ENCODE assay signal across 15 cellular contexts in the genomic region with DNA sequence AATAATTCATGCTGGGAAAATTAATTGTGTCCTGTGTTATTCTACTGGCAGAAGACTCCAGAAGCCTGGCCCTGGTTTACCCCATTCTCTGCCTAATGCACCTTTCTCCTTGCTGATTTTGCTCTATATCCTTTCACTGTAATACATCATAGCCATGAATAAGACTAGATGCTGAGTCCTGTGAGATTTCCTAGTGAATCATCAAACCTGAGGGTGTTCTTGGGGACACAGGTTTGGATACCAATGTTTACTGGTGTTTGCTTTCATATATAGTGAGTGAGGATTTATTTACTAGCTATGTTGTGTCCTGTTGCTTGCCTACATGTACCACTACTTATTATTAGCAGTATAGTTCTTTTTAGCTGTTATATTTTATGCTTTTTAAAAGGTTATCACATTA. TPM values are rescaled to one million over a fixed set of nuclear protein-coding genes. Genes with fewer than 3 reads are reported as not detected.
DNase-seq lines count a peak whose midpoint lies in the region; ATAC-seq and TF ChIP-seq lines count a peak whose summit lies in the region.
"Had no signal": no experiment of that assay in that cellular context is flagged by ENCODE, and none has a peak within 500 bp of the region (broad histone marks: within the 10 kb centered on the region; RNA-seq: fewer than 3 reads in every experiment).

No MANE protein-coding gene starts in this region.

- POLR2A ChIA-PET in Caco-2 (lab: Charles Lee), result no interaction called here

- peaks cover 3% of the 10 kb centered on the region; the same call in 1 of the 2 replicates for H3K36me3 ChIP-seq in Caco-2 (ENCODE audit: control insufficient read depth, insufficient read depth, low read length)

- no peak for TF ChIP-seq CTCF in Caco-2 (IDR thresholded peaks at IDR 0.05; ENCODE audit: insufficient read depth in 1 of 2, low read depth in 1 of 2, low read length in 1 of 2, severe bottlenecking in 1 of 2, unreplicated experiment in 1 of 2)

- CTCF ChIA-PET in activated naive CD4-positive, alpha-beta T cell treated with anti-CD3 and anti-CD28 coated beads for 36 hours (lab: Charles Lee), result interaction anchor here (0.6 to 1.0 kb wide), 3 partner anchors 9 to 92 kb away, joined by 3 read pairs; no protein-coding TSS in a partner anchor
- CTCF ChIA-PET in Caco-2 (lab: Charles Lee), result no interaction called here

- H3K4me3 ChIP-seq in Caco-2 (ENCODE audit: low read depth, low read length), result no peak overlapping the region
- H3K4me3 ChIP-seq: A549, GM23338, K562, MG63 had no signal

- H3K4me1 ChIP-seq in Caco-2, result no peaks in the 10 kb centered on the region; the same call in 1 of the 2 replicates

- intact Hi-C loops in activated naive CD4-positive, alpha-beta T cell treated with anti-CD3 and anti-CD28 coated beads for 36 hours (cut with micrococcal nuclease), result no loop called here
- intact Hi-C loops in Caco-2 (cut with micrococcal nuclease; ENCODE audit: unreplicated experiment), result no loop called here

- no peaks in the 10 kb centered on the region for H3K27me3 ChIP-seq in Caco-2 (replicated peaks; ENCODE audit: control insufficient read depth, insufficient read depth, low read length)
- H3K27me3 ChIP-seq: MG63 had no signal

- H3K36me3 Mint-ChIP-seq in activated naive CD4-positive, alpha-beta T cell treated with anti-CD3 and anti-CD28 coated beads for 36 hours (ENCODE audit: low read depth), result peaks cover 55% of the 10 kb centered on the region
- H3K36me3 Mint-ChIP-seq in Caco-2 (ENCODE audit: insufficient read depth, unreplicated experiment), result peaks cover 59% of the 10 kb centered on the region

- peak overlapping the region; percentile 86 for H3K27ac ChIP-seq in epithelial cell of prostate
- H3K27ac ChIP-seq: A549 had no signal

- peaks cover 10% of the 10 kb centered on the region for H3K9me3 Mint-ChIP-seq in activated naive CD4-positive, alpha-beta T cell treated with anti-CD3 and anti-CD28 coated beads for 36 hours
- H3K9me3 Mint-ChIP-seq in Caco-2 (ENCODE audit: unreplicated experiment), result no peaks in the 10 kb centered on the region

- H3K4me1 Mint-ChIP-seq in activated naive CD4-positive, alpha-beta T cell treated with anti-CD3 and anti-CD28 coated beads for 36 hours (ENCODE audit: low read depth), result peaks cover 43% of the 10 kb centered on the region
- no peaks in the 10 kb centered on the region for H3K4me1 Mint-ChIP-seq in Caco-2 (ENCODE audit: low read depth, unreplicated experiment)

- H3K9me3 ChIP-seq in Caco-2, result no peaks in the 10 kb centered on the region
- H3K9me3 ChIP-seq: A549 had no signal

- no peak overlapping the region for H3K4me3 Mint-ChIP-seq in activated naive CD4-positive, alpha-beta T cell treated with anti-CD3 and anti-CD28 coated beads for 36 hours
- H3K4me3 Mint-ChIP-seq in Caco-2 (ENCODE audit: unreplicated experiment), result no peak overlapping the region
- H3K4me3 Mint-ChIP-seq: CD4-positive, CD25-positive, alpha-beta regulatory T cell; GM23338 had no signal

- H3K27me3 Mint-ChIP-seq in activated naive CD4-positive, alpha-beta T cell treated with anti-CD3 and anti-CD28 coated beads for 36 hours (ENCODE audit: low read depth), result no peaks in the 10 kb centered on the region
- no peaks in the 10 kb centered on the region for H3K27me3 Mint-ChIP-seq in Caco-2 (ENCODE audit: insufficient read depth, unreplicated experiment)
- H3K27me3 Mint-ChIP-seq: CD4-positive, CD25-positive, alpha-beta regulatory T cell had no signal

- no peak for ATAC-seq in HG03354 (IDR thresholded peaks at IDR 0.05; ENCODE audit: poor library complexity, severe bottlenecking, unreplicated experiment)
- ATAC-seq: A549, GM23338, K562 had no signal

- no peak for DNase-seq in activated naive CD4-positive, alpha-beta T cell treated with anti-CD3 and anti-CD28 coated beads for 36 hours
- no peak for DNase-seq in activated naive CD4-positive, alpha-beta T cell treated with Interleukin-2 at 50 U/mL for 16 hours
- DNase-seq in RKO (ENCODE audit: low spot score), result peak; percentile 32
- DNase-seq in epithelial cell of prostate (ENCODE audit: low read depth, low spot score), result peak; percentile 46
- peak; percentile 46 for DNase-seq in renal cortical epithelial cell (ENCODE audit: low read depth)
- DNase-seq in NCI-H524 treated with DMSO at 0.1 percent for 48 hours (lab: John Stamatoyannopoulos, UW), result no peak
- DNase-seq in Caco-2, result no peak
- DNase-seq: CD4-positive, CD25-positive, alpha-beta regulatory T cell; MG63; NCI-H510A treated with DMSO at 0.1 percent for 48 hours; SHP77 treated with DMSO at 0.1 percent for 48 hours had no signal

- no TSS peak for BruUV-seq in Caco-2 (replicated peaks; lab: Mats Ljungman, UMichigan)

- H3K27ac Mint-ChIP-seq in activated naive CD4-positive, alpha-beta T cell treated with anti-CD3 and anti-CD28 coated beads for 36 hours, result peak overlapping the region; percentile 31
- H3K27ac Mint-ChIP-seq in Caco-2 (ENCODE audit: unreplicated experiment), result no peak overlapping the region
- H3K27ac Mint-ChIP-seq: GM23338 had no signal

RNA-seq across cellular contexts. Expression of gene METTL5, which starts 6.5 kb away (rescaled TPM):
- total RNA-seq in activated naive CD4-positive, alpha-beta T cell treated with anti-CD3 and anti-CD28 coated beads for 36 hours, result 100 to 1,000 TPM; 111 to 116 TPM
- total RNA-seq in renal cortical epithelial cell (55.3 and 72.2 TPM in 2 replicates), Caco-2 (2022) (75.1 and 82.4 TPM in 2 replicates)

RNA-seq across cellular contexts. Expression of gene UBR3, which starts 9.0 kb away (rescaled TPM):
- total RNA-seq in activated naive CD4-positive, alpha-beta T cell treated with anti-CD3 and anti-CD28 coated beads for 36 hours, result 10 to 100 TPM; 13.6 to 15.3 TPM
- total RNA-seq in renal cortical epithelial cell (17.7 and 47.9 TPM in 2 replicates), Caco-2 (2022) (32.6 and 35.7 TPM in 2 replicates)

RNA-seq across cellular contexts. Expression of gene SSB, which starts 19.6 kb away (rescaled TPM):
- 100 to 1,000 TPM; 122 to 129 TPM for total RNA-seq in activated naive CD4-positive, alpha-beta T cell treated with anti-CD3 and anti-CD28 coated beads for 36 hours
- 87.2 and 139 TPM in 2 replicates for total RNA-seq in renal cortical epithelial cell
- total RNA-seq in Caco-2 (2022), result 209 and 215 TPM in 2 replicates

Comparison
In these comparisons a context has a peak if more than half of its experiments do, and no peak if none do; other contexts are left out.
1. DNase-seq: peak in RKO (single experiment), epithelial cell of prostate (single experiment) and renal cortical epithelial cell (single experiment); none in activated naive CD4-positive, alpha-beta T cell treated with anti-CD3 and anti-CD28 coated beads for 36 hours (single experiment), activated naive CD4-positive, alpha-beta T cell treated with Interleukin-2 at 50 U/mL for 16 hours (single experiment), NCI-H524 treated with DMSO at 0.1 percent for 48 hours (single experiment) and Caco-2 (0 of 2).